In the genomic region with DNA sequence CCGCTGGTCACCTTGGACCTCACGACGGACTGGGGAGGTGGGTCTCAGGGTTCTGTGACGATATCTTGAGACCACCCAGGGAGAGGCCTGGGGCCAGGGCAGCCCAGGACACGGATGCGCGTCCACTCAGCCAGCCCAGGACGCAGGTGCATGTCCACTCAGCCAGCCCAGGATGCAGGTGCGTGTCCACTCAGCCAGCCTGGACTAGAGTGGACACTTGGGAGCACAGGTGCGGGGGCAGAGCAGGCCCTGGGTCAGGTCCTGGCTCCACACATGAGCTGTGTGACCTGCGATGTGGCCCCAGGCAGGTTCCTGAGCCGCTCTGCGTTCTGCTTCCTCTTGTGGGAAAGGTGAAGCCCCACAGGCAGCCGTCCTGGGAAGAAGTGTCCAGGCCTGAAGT, we compare ENCODE assay signal across 37 cellular contexts. TPM values are rescaled to one million over a fixed set of nuclear protein-coding genes. Genes with fewer than 3 reads are reported as not detected.
"Had no signal": no experiment of that assay in that cellular context is flagged by ENCODE, and none has a peak within 500 bp of the region (broad histone marks: within the 10 kb centered on the region; RNA-seq: fewer than 3 reads in every experiment).

No MANE protein-coding gene starts in this region.

- H3K4me1 ChIP-seq: adrenal gland, body of pancreas, breast epithelium had no signal

- H3K9me3 ChIP-seq: adrenal gland, body of pancreas, breast epithelium had no signal

- H3K4me3 ChIP-seq: adrenal gland, body of pancreas, breast epithelium had no signal

- H3K27ac ChIP-seq: adrenal gland, body of pancreas, brain microvascular endothelial cell, breast epithelium, VCaP had no signal

- H3K27me3 ChIP-seq: adrenal gland, body of pancreas had no signal

- H3K36me3 ChIP-seq: adrenal gland, brain microvascular endothelial cell, breast epithelium had no signal

- DNase-seq: activated B cell treated with CpG ODN at 0.5 μM for 24 hours; activated CD4-positive, alpha-beta memory T cell treated with anti-CD3 and anti-CD28 coated beads for 36 hours; activated CD4-positive, alpha-beta T cell treated with anti-CD3 and anti-CD28 coated beads for 4 hours; activated CD4-positive, alpha-beta T cell treated with anti-CD3 and anti-CD28 coated beads, Interleukin-2, amount 10 ng/mL, durations not matched to agents 24 days and 14 days; activated CD4-positive, alpha-beta T cell treated with anti-CD3 and anti-CD28 coated beads, Interleukin-2, amount 50 U/mL, for 1 hour; activated CD4-positive, alpha-beta T cell treated with anti-CD3 and anti-CD28 coated beads, Interleukin-2, amount 50 U/mL, for 4 hours; activated CD4-positive, CD25-positive, alpha-beta regulatory T cell treated with anti-CD3 and anti-CD28 coated beads, Interleukin-2, amount 50 U/mL, for 72 hours; activated CD8-positive, alpha-beta memory T cell treated with anti-CD3 and anti-CD28 coated beads, Interleukin-2, amount 50 U/mL, for 4 hours; activated CD8-positive, alpha-beta T cell treated with anti-CD3 and anti-CD28 coated beads for 36 hours; activated effector memory CD4-positive, alpha-beta T cell treated with anti-CD3 and anti-CD28 coated beads, Interleukin-2, amount 50 U/mL, for 16 hours; activated gamma-delta T cell treated with Interleukin-2 at 50 U/mL for 16 hours; activated naive CD4-positive, alpha-beta T cell; activated naive CD4-positive, alpha-beta T cell treated with anti-CD3 and anti-CD28 coated beads for 36 hours; activated naive CD4-positive, alpha-beta T cell treated with anti-CD3 and anti-CD28 coated beads, Interleukin-2, amount 50 U/mL, for 16 hours; activated naive CD8-positive, alpha-beta T cell treated with anti-CD3 and anti-CD28 coated beads for 36 hours; activated T-cell treated with anti-CD3 and anti-CD28 coated beads for 4 hours; activated T-cell treated with anti-CD3 and anti-CD28 coated beads, Interleukin-2, amount 50 U/mL, for 1 hour; activated T-cell treated with anti-CD3 and anti-CD28 coated beads, Interleukin-2, amount 50 U/mL, for 4 hours; activated T-cell treated with anti-CD3 and anti-CD28 coated beads, Interleukin-2, amount 50 U/mL, for 72 hours; adrenal gland; amniotic stem cell; aorta; body of pancreas; brain microvascular endothelial cell; central memory CD4-positive, alpha-beta T cell; T-helper 1 cell; T-helper 2 cell; T-helper 9 cell had no signal

- FAIRE-seq: astrocyte, TTC549 had no signal

- ATAC-seq: activated CD8-positive, alpha-beta T cell treated with anti-CD3 and anti-CD28 coated beads for 36 hours; activated naive CD4-positive, alpha-beta T cell treated with anti-CD3 and anti-CD28 coated beads, Interleukin-2, amount 50 U/mL, for 72 hours; activated T-cell treated with anti-CD3 and anti-CD28 coated beads, Interleukin-2, amount 50 U/mL, for 4 hours; activated T-cell treated with anti-CD3 and anti-CD28 coated beads, Interleukin-2, amount 50 U/mL, for 72 hours; activated T-helper 17 cell treated with anti-CD3 and anti-CD28 coated beads, Interleukin-2, amount 50 U/mL, for 72 hours; body of pancreas had no signal

RNA-seq across cellular contexts. Expression of gene KNDC1, which starts 22.2 kb away (rescaled TPM):
- total RNA-seq: activated CD8-positive, alpha-beta T cell treated with anti-CD3 and anti-CD28 coated beads for 36 hours; activated naive CD4-positive, alpha-beta T cell treated with anti-CD3 and anti-CD28 coated beads for 36 hours; activated naive CD8-positive, alpha-beta T cell treated with anti-CD3 and anti-CD28 coated beads for 36 hours had no signal

RNA-seq across cellular contexts. Expression of gene UTF1, which starts 47.8 kb away (rescaled TPM):
- total RNA-seq: activated B cell treated with CpG ODN at 0.5 μM for 24 hours; activated CD4-positive, alpha-beta memory T cell treated with anti-CD3 and anti-CD28 coated beads for 36 hours; activated CD8-positive, alpha-beta memory T cell treated with anti-CD3 and anti-CD28 coated beads for 36 hours; activated CD8-positive, alpha-beta T cell treated with anti-CD3 and anti-CD28 coated beads for 36 hours; activated naive CD4-positive, alpha-beta T cell treated with anti-CD3 and anti-CD28 coated beads for 36 hours; activated naive CD4-positive, alpha-beta T cell treated with anti-CD3 and anti-CD28 coated beads, Interleukin-2, amount 50 U/mL, for 72 hours; activated naive CD8-positive, alpha-beta T cell treated with anti-CD3 and anti-CD28 coated beads for 36 hours; activated T-helper 1 cell treated with anti-CD3 and anti-CD28 coated beads, Interleukin-12 subunit alpha, Interleukin-12 subunit beta, Interleukin-2, Interleukin-4 antibody, amounts not matched to agents 30 ng/mL and 10 ng/mL and 1 ng/mL, durations not matched to agents 14 hours and 24 hours and 36 hours; activated T-helper 17 cell treated with anti-CD3 and anti-CD28 coated beads, Interleukin-2, amount 50 U/mL, for 72 hours; aorta; body of pancreas; breast epithelium; cardiac septum had no signal
- polyA plus RNA-seq: aorta had no signal

RNA-seq across cellular contexts. Expression of gene VENTX, which starts 55.5 kb away (rescaled TPM):
- total RNA-seq: activated CD4-positive, alpha-beta T cell treated with anti-CD3 and anti-CD28 coated beads, Interleukin-2, amount 10 ng/mL, durations not matched to agents 24 days and 14 days; activated CD8-positive, alpha-beta memory T cell treated with anti-CD3 and anti-CD28 coated beads for 36 hours; activated naive CD4-positive, alpha-beta T cell treated with anti-CD3 and anti-CD28 coated beads for 36 hours; activated naive CD4-positive, alpha-beta T cell treated with anti-CD3 and anti-CD28 coated beads, Interleukin-2, amount 50 U/mL, for 72 hours; activated naive CD8-positive, alpha-beta T cell treated with anti-CD3 and anti-CD28 coated beads for 36 hours; activated T-cell treated with anti-CD3 and anti-CD28 coated beads, Interleukin-2, amount 50 U/mL, for 4 hours; activated T-helper 1 cell treated with anti-CD3 and anti-CD28 coated beads, Interleukin-12 subunit alpha, Interleukin-12 subunit beta, Interleukin-2, Interleukin-4 antibody, amounts not matched to agents 30 ng/mL and 10 ng/mL and 1 ng/mL, durations not matched to agents 14 hours and 24 hours and 36 hours had no signal
